26 cellular contexts compared by ENCODE assay signal in genomic region chr2:234932591-234933168, GRCh38. TPM values are rescaled to one million over a fixed set of nuclear protein-coding genes. Genes with fewer than 3 reads are reported as not detected.
A peak's percentile ranks its signal among the peaks of the same experiment; 100 is the strongest.
DNase-seq lines count a peak whose midpoint lies in the region; ATAC-seq and TF ChIP-seq lines count a peak whose summit lies in the region.
"Had no signal": no experiment of that assay in that cellular context is flagged by ENCODE, and none has a peak within 500 bp of the region (broad histone marks: within the 10 kb centered on the region; RNA-seq: fewer than 3 reads in every experiment).

No MANE protein-coding gene starts in this region.

- H3K18ac ChIP-seq in mesendoderm (ENCODE audit: low read length): no peak overlapping the region

- no peak overlapping the region for H4K5ac ChIP-seq in mesendoderm (ENCODE audit: low read length)

- no peak for ATAC-seq in activated T-helper 17 cell treated with anti-CD3 and anti-CD28 coated beads, Interleukin-2, amount 50 U/mL, for 72 hours (replicated peaks)
- no peak for ATAC-seq in HG03469 (IDR thresholded peaks at IDR 0.05; ENCODE audit: unreplicated experiment)
- ATAC-seq: activated naive CD8-positive, alpha-beta T cell treated with anti-CD3 and anti-CD28 coated beads, Interleukin-2, amount 50 U/mL, for 24 hours; stimulated activated naive CD8-positive, alpha-beta T cell treated with anti-CD3 and anti-CD28 coated beads, Interleukin-15, Interleukin-2, amounts not matched to agents 100 U/mL and 50 U/mL, for 24 hours had no signal

- H3K27ac ChIP-seq in mesendoderm (ENCODE audit: low read depth, low read length) (no peak overlapping the region), mammary epithelial cell (ENCODE audit: insufficient read depth, low read depth, low read length) (no peak overlapping the region)
- H3K27ac ChIP-seq: epithelial cell of prostate, tibial nerve had no signal

- no peak overlapping the region for H3K23ac ChIP-seq in mesendoderm (ENCODE audit: low read length)

- no peaks in the 10 kb centered on the region for H3K9me3 ChIP-seq in mammary epithelial cell (replicated peaks; ENCODE audit: insufficient read depth, low read length)
- H3K9me3 ChIP-seq: tibial nerve had no signal

- no peak overlapping the region for H2BK5ac ChIP-seq in mesendoderm (ENCODE audit: low read length)

- intact Hi-C loops in mammary epithelial cell (cut with micrococcal nuclease): no loop called here

- no peak overlapping the region for H2BK15ac ChIP-seq in mesendoderm (replicated peaks; ENCODE audit: low read depth)

- CTCF ChIA-PET in mammary epithelial cell (lab: Charles Lee; ENCODE audit: low non-redundant PET): no interaction called here

- H3K4ac ChIP-seq in mesendoderm (ENCODE audit: low read depth, low read length): no peak overlapping the region

- H3K9ac ChIP-seq in mesendoderm (ENCODE audit: low read length) (no peak overlapping the region), mammary epithelial cell (ENCODE audit: insufficient read depth, low read length) (no peak overlapping the region)

- no peak overlapping the region for H3K27ac Mint-ChIP-seq in activated T-helper 17 cell treated with anti-CD3 and anti-CD28 coated beads, Interleukin-2, amount 50 U/mL, for 72 hours
- H3K27ac Mint-ChIP-seq: activated naive CD8-positive, alpha-beta T cell treated with anti-CD3 and anti-CD28 coated beads, Interleukin-2, amount 50 U/mL, for 24 hours; dendritic cell treated with granulocyte-macrophage colony-stimulating factor and Interleukin-4, amounts not matched to agents 40 ng/mL and 50 ng/mL, for 4 days; mesothelial cell of epicardium; T-helper 1 cell treated with Interleukin-12 subunit alpha and Interleukin-12 subunit beta and Interleukin-4 antibody, amounts not matched to agents 30 μg/mL and 1 μg/mL, for 36 hours had no signal

- H3K4me2 ChIP-seq in mesendoderm (ENCODE audit: low read length) (no peak overlapping the region), mammary epithelial cell (ENCODE audit: insufficient read depth, low read depth, low read length) (no peak overlapping the region)

- peak overlapping the region; percentile 49 for H3K56ac ChIP-seq in mesendoderm (ENCODE audit: low read length)

- H3K36me3 ChIP-seq in mesendoderm (ENCODE audit: control insufficient read depth, insufficient read depth, low read length) (no peaks in the 10 kb centered on the region), mammary epithelial cell (ENCODE audit: insufficient read depth, low read length) (no peaks in the 10 kb centered on the region)
- H3K36me3 ChIP-seq: tibial nerve had no signal

- H2BK120ac ChIP-seq in mesendoderm (ENCODE audit: low read depth, low read length): no peak overlapping the region

- no CpG with 5 or more reads among the region's 12 CpGs for WGBS in mesendoderm (ENCODE audit: extremely low coverage, insufficient coverage, low lambda C conversion rate)
- WGBS in mammary epithelial cell (ENCODE audit: low coverage, missing lambda C conversion rate): 82% methylated on average over 12 of the region's 12 CpGs

- no peaks in the 10 kb centered on the region for H4K20me1 ChIP-seq in mammary epithelial cell (ENCODE audit: insufficient read depth, low read length)

- H3K36me3 Mint-ChIP-seq in activated T-helper 17 cell treated with anti-CD3 and anti-CD28 coated beads, Interleukin-2, amount 50 U/mL, for 72 hours (ENCODE audit: low read depth): no peaks in the 10 kb centered on the region
- H3K36me3 Mint-ChIP-seq: mesothelial cell of epicardium had no signal

- no peak overlapping the region for H2AFZ ChIP-seq in mammary epithelial cell (ENCODE audit: low read depth, low read length)

- H3K27me3 ChIP-seq in mesendoderm (ENCODE audit: insufficient read depth, low read length, poor library complexity) (no peaks in the 10 kb centered on the region), mammary epithelial cell (ENCODE audit: insufficient read depth, low read length) (no peaks in the 10 kb centered on the region)
- H3K27me3 ChIP-seq: tibial nerve had no signal

- no peaks in the 10 kb centered on the region for H3K79me1 ChIP-seq in mesendoderm (ENCODE audit: low read length)

- H3K4me1 Mint-ChIP-seq in activated T-helper 17 cell treated with anti-CD3 and anti-CD28 coated beads, Interleukin-2, amount 50 U/mL, for 72 hours: no peaks in the 10 kb centered on the region
- H3K4me1 Mint-ChIP-seq: activated naive CD8-positive, alpha-beta T cell treated with anti-CD3 and anti-CD28 coated beads, Interleukin-2, amount 50 U/mL, for 24 hours; mesothelial cell of epicardium; nephron had no signal

- H3K79me2 ChIP-seq in mesendoderm (ENCODE audit: control insufficient read depth, insufficient read depth, low read length): no peaks in the 10 kb centered on the region
- no peaks in the 10 kb centered on the region for H3K79me2 ChIP-seq in mammary epithelial cell (ENCODE audit: insufficient read depth, low read length)

- H2AK5ac ChIP-seq in mesendoderm (ENCODE audit: low read length): no peak overlapping the region

- DNase-seq in ELF-1 (ENCODE audit: low read depth, low spot score): peak; percentile 81
- DNase-seq in NCI-H2171 (lab: John Stamatoyannopoulos, UW): peak; percentile 18
- peak; percentile 58 for DNase-seq in ecto neural progenitor cell (ENCODE audit: low spot score)
- DNase-seq in mesendoderm: peak; percentile 87
- DNase-seq in superior temporal gyrus (ENCODE audit: extremely low spot score): no peak
- DNase-seq in mammary epithelial cell: no peak
- DNase-seq: activated CD4-positive, alpha-beta T cell treated with anti-CD3 and anti-CD28 coated beads, Interleukin-2, amount 50 U/mL, for 1 hour; activated CD8-positive, alpha-beta memory T cell treated with anti-CD3 and anti-CD28 coated beads, Interleukin-2, amount 50 U/mL, for 4 hours; activated naive CD8-positive, alpha-beta T cell treated with anti-CD3 and anti-CD28 coated beads, Interleukin-2, amount 50 U/mL, for 24 hours; DMS 273 treated with DMSO at 0.1 percent for 48 hours; foreskin melanocyte; GDM1; Kasumi-1; NCI-H1092; NCI-H2107; NCI-H526 treated with DMSO at 0.1 percent for 48 hours; posterior cingulate gyrus; stimulated activated naive CD8-positive, alpha-beta T cell treated with anti-CD3 and anti-CD28 coated beads, Interleukin-15, Interleukin-2, amounts not matched to agents 100 U/mL and 50 U/mL, for 24 hours had no signal

- H3K4me1 ChIP-seq in mesendoderm (ENCODE audit: control insufficient read depth, low read depth, low read length): peaks cover 3% of the 10 kb centered on the region
- H3K4me1 ChIP-seq in mammary epithelial cell (ENCODE audit: insufficient read depth, low read length): no peaks in the 10 kb centered on the region
- H3K4me1 ChIP-seq: tibial nerve had no signal

- H3K9me3 Mint-ChIP-seq in activated T-helper 17 cell treated with anti-CD3 and anti-CD28 coated beads, Interleukin-2, amount 50 U/mL, for 72 hours: no peaks in the 10 kb centered on the region
- H3K9me3 Mint-ChIP-seq: activated naive CD8-positive, alpha-beta T cell treated with anti-CD3 and anti-CD28 coated beads, Interleukin-2, amount 50 U/mL, for 24 hours; dendritic cell treated with granulocyte-macrophage colony-stimulating factor and Interleukin-4, amounts not matched to agents 40 ng/mL and 50 ng/mL, for 4 days; mesothelial cell of epicardium; nephron; T-helper 1 cell treated with Interleukin-12 subunit alpha and Interleukin-12 subunit beta and Interleukin-4 antibody, amounts not matched to agents 30 μg/mL and 1 μg/mL, for 36 hours had no signal

- no peak overlapping the region for H3K4me3 ChIP-seq in mesendoderm (ENCODE audit: low read length)
- no peak overlapping the region for H3K4me3 ChIP-seq in mammary epithelial cell (replicated peaks in 1 of 3; ENCODE audit: insufficient read depth in 1 of 3, low read depth in 2 of 3, low read length in 3 of 3)
- H3K4me3 ChIP-seq: tibial nerve had no signal

- H4K8ac ChIP-seq in mesendoderm (ENCODE audit: low read depth, low read length): no peak overlapping the region

- H3K4me3 Mint-ChIP-seq in activated T-helper 17 cell treated with anti-CD3 and anti-CD28 coated beads, Interleukin-2, amount 50 U/mL, for 72 hours: no peak overlapping the region
- H3K4me3 Mint-ChIP-seq: activated naive CD8-positive, alpha-beta T cell treated with anti-CD3 and anti-CD28 coated beads, Interleukin-2, amount 50 U/mL, for 24 hours; dendritic cell treated with granulocyte-macrophage colony-stimulating factor and Interleukin-4, amounts not matched to agents 40 ng/mL and 50 ng/mL, for 4 days; mesothelial cell of epicardium; nephron; T-helper 1 cell treated with Interleukin-12 subunit alpha and Interleukin-12 subunit beta and Interleukin-4 antibody, amounts not matched to agents 30 μg/mL and 1 μg/mL, for 36 hours had no signal

- dilution Hi-C loops in mammary epithelial cell (cut with HindIII; ENCODE audit: low sequenced_read_pairs): no loop called here

- in situ Hi-C loops in mammary epithelial cell (cut with MboI; ENCODE audit: low sequenced_read_pairs in 2 of 2): no loop called here

- no peak for TF ChIP-seq CTCF in mammary epithelial cell (conservative IDR thresholded peaks at IDR 0.05 in 1 of 2, IDR thresholded peaks at IDR 0.05 in 1 of 2; ENCODE audit: extremely low read depth in 1 of 2, insufficient read depth in 1 of 2, low read depth in 1 of 2, low read length in 2 of 2)

- BruUV-seq in mammary epithelial cell (replicated peaks; lab: Mats Ljungman, UMichigan): no TSS peak

- H3K27me3 Mint-ChIP-seq in activated T-helper 17 cell treated with anti-CD3 and anti-CD28 coated beads, Interleukin-2, amount 50 U/mL, for 72 hours: peaks cover 19% of the 10 kb centered on the region

RNA-seq across cellular contexts. Expression of gene SH3BP4, which starts 19.1 kb away (rescaled TPM):
- polyA plus RNA-seq in mesendoderm (2013, experiment 1 of 2): 26.4 TPM
- polyA plus RNA-seq in mesendoderm (2013, experiment 2 of 2): 26.9 TPM
- not detected for total RNA-seq in activated T-helper 17 cell treated with anti-CD3 and anti-CD28 coated beads, Interleukin-2, amount 50 U/mL, for 72 hours
- total RNA-seq in mammary epithelial cell: 10 to 100 TPM; 54.6 to 63.0 TPM
- polyA plus RNA-seq in mammary epithelial cell: 36.8 TPM
- polyA minus RNA-seq in mammary epithelial cell: 66.1 TPM

Comparison
In these comparisons a context has a peak if more than half of its experiments do, and no peak if none do; other contexts are left out.
1. DNase-seq: peak in ELF-1 (single experiment), NCI-H2171 (single experiment), ecto neural progenitor cell (single experiment) and mesendoderm (single experiment); none in superior temporal gyrus (single experiment) and mammary epithelial cell (single experiment).
2. RNA of gene SH3BP4, which starts 19.1 kb away (total RNA-seq): 54.6 to 63.0 TPM in mammary epithelial cell; not detected in activated T-helper 17 cell treated with anti-CD3 and anti-CD28 coated beads, Interleukin-2, amount 50 U/mL, for 72 hours; every median in the first group is over 10 times any median in the second.